In genomic region chr5:116778015-116778414, GRCh38 we compare ENCODE assay signal across 13 cellular contexts.
DNase-seq lines count a peak whose midpoint lies in the region; ATAC-seq and TF ChIP-seq lines count a peak whose summit lies in the region.
"Had no signal": no experiment of that assay in that cellular context is flagged by ENCODE, and none has a peak within 500 bp of the region (broad histone marks: within the 10 kb centered on the region; RNA-seq: fewer than 3 reads in every experiment).

No MANE protein-coding gene starts in this region.

- H3K4me1 Mint-ChIP-seq in endodermal cell = peaks cover 59% of the 10 kb centered on the region
- no peaks in the 10 kb centered on the region for H3K4me1 Mint-ChIP-seq in activated T-cell treated with anti-CD3 and anti-CD28 coated beads, Interleukin-2, amount 50 U/mL, for 4 hours (ENCODE audit: low read depth)

- intact Hi-C loops in mucosa of descending colon (cut with DNase I, micrococcal nuclease) = no loop called here

- H3K36me3 Mint-ChIP-seq in endodermal cell (ENCODE audit: low read depth) = no peaks in the 10 kb centered on the region
- no peaks in the 10 kb centered on the region for H3K36me3 Mint-ChIP-seq in activated T-cell treated with anti-CD3 and anti-CD28 coated beads, Interleukin-2, amount 50 U/mL, for 4 hours (ENCODE audit: insufficient read depth)

- H3K36me3 ChIP-seq in endodermal cell (ENCODE audit: control insufficient read depth, insufficient read depth, low read length) = no peaks in the 10 kb centered on the region
- H3K36me3 ChIP-seq in mucosa of descending colon (ENCODE audit: low read depth) = no peaks in the 10 kb centered on the region
- H3K36me3 ChIP-seq: prostate gland had no signal

- DNase-seq in endodermal cell = peak; percentile 86
- peak; percentile 10 for DNase-seq in occipital lobe (lab: John Stamatoyannopoulos, UW)
- DNase-seq in activated T-cell treated with anti-CD3 and anti-CD28 coated beads, Interleukin-2, amount 50 U/mL, for 4 hours = no peak
- DNase-seq in GM13977 (ENCODE audit: low spot score) = no peak
- no peak for DNase-seq in activated naive CD4-positive, alpha-beta T cell treated with anti-CD3 and anti-CD28 coated beads, Interleukin-2, amount 50 U/mL, for 16 hours
- DNase-seq in mucosa of descending colon = no peak
- DNase-seq: activated effector memory CD4-positive, alpha-beta T cell treated with anti-CD3 and anti-CD28 coated beads, Interleukin-2, amount 50 U/mL, for 16 hours; effector CD4-positive, alpha-beta T cell; Karpas-422; NCI-H524 treated with DMSO at 0.1 percent for 48 hours had no signal

- peak; percentile 55 for ATAC-seq in GM18909 (IDR thresholded peaks at IDR 0.05; ENCODE audit: poor library complexity, unreplicated experiment)
- peak; percentile 62 for ATAC-seq in HG03432 (IDR thresholded peaks at IDR 0.05; ENCODE audit: unreplicated experiment)
- ATAC-seq in activated T-cell treated with anti-CD3 and anti-CD28 coated beads, Interleukin-2, amount 50 U/mL, for 4 hours = no peak
- ATAC-seq in mucosa of descending colon = no peak

- no peak for TF ChIP-seq CTCF in endodermal cell (conservative IDR thresholded peaks at IDR 0.05)
- TF ChIP-seq CTCF in GM13977 (IDR thresholded peaks at IDR 0.05; ENCODE audit: extremely low read depth, insufficient read depth, missing control alignments) = no peak
- no peak for TF ChIP-seq CTCF in mucosa of descending colon (IDR thresholded peaks at IDR 0.05)

- in situ Hi-C loops in GM13977 (cut with MboI; ENCODE audit: low pct_unique_long_range_greater_than_20kb, low sequenced_read_pairs, unreplicated experiment) = no loop called here

- H3K4me3 ChIP-seq in endodermal cell (ENCODE audit: low read length) (no peak overlapping the region), mucosa of descending colon (no peak overlapping the region)
- H3K4me3 ChIP-seq: prostate gland had no signal

- no peaks in the 10 kb centered on the region for H3K9me3 ChIP-seq in endodermal cell (ENCODE audit: control insufficient read depth, low read length)
- no peaks in the 10 kb centered on the region for H3K9me3 ChIP-seq in mucosa of descending colon
- H3K9me3 ChIP-seq: prostate gland had no signal

- H3K27ac Mint-ChIP-seq in endodermal cell = peak overlapping the region; percentile 82

- H3K27me3 Mint-ChIP-seq in endodermal cell (ENCODE audit: insufficient read depth) = no peaks in the 10 kb centered on the region
- H3K27me3 Mint-ChIP-seq in activated T-cell treated with anti-CD3 and anti-CD28 coated beads, Interleukin-2, amount 50 U/mL, for 4 hours (ENCODE audit: low read depth) = no peaks in the 10 kb centered on the region

- WGBS in endodermal cell (ENCODE audit: insufficient coverage in 1 of 2, insufficient read length in 1 of 2), 2 experiments = 16 to 34% methylated on average over 2 to 9 of the region's 9 CpGs

- H3K27me3 ChIP-seq in endodermal cell (ENCODE audit: control insufficient read depth, insufficient read depth, low read length, poor library complexity, severe bottlenecking) = no peaks in the 10 kb centered on the region

- no peak overlapping the region for H3K9ac ChIP-seq in endodermal cell (ENCODE audit: extremely low read depth, low read length, poor library complexity, severe bottlenecking)

- peaks cover 9% of the 10 kb centered on the region for H3K4me1 ChIP-seq in endodermal cell (ENCODE audit: control insufficient read depth, insufficient read depth, low read length)
- H3K4me1 ChIP-seq in mucosa of descending colon (ENCODE audit: low read depth) = no peaks in the 10 kb centered on the region
- H3K4me1 ChIP-seq: prostate gland had no signal

- peak overlapping the region; percentile 4 for H3K27ac ChIP-seq in endodermal cell (ENCODE audit: low read depth, low read length)
- H3K27ac ChIP-seq: prostate gland had no signal

- no peak overlapping the region for H3K4me3 Mint-ChIP-seq in endodermal cell
- H3K4me3 Mint-ChIP-seq in activated T-cell treated with anti-CD3 and anti-CD28 coated beads, Interleukin-2, amount 50 U/mL, for 4 hours = no peak overlapping the region

- peaks cover 5% of the 10 kb centered on the region for H3K9me3 Mint-ChIP-seq in endodermal cell
- no peaks in the 10 kb centered on the region for H3K9me3 Mint-ChIP-seq in activated T-cell treated with anti-CD3 and anti-CD28 coated beads, Interleukin-2, amount 50 U/mL, for 4 hours

Comparison
In these comparisons a context has a peak if more than half of its experiments do, and no peak if none do; other contexts are left out.
1. ATAC-seq: peak in GM18909 (single experiment) and HG03432 (single experiment); none in activated T-cell treated with anti-CD3 and anti-CD28 coated beads, Interleukin-2, amount 50 U/mL, for 4 hours (0 of 2) and mucosa of descending colon (single experiment).
2. DNase-seq: peak in endodermal cell (single experiment) and occipital lobe (single experiment); none in activated T-cell treated with anti-CD3 and anti-CD28 coated beads, Interleukin-2, amount 50 U/mL, for 4 hours (single experiment), GM13977 (single experiment), activated naive CD4-positive, alpha-beta T cell treated with anti-CD3 and anti-CD28 coated beads, Interleukin-2, amount 50 U/mL, for 16 hours (single experiment) and mucosa of descending colon (0 of 3).